In the genomic region with DNA sequence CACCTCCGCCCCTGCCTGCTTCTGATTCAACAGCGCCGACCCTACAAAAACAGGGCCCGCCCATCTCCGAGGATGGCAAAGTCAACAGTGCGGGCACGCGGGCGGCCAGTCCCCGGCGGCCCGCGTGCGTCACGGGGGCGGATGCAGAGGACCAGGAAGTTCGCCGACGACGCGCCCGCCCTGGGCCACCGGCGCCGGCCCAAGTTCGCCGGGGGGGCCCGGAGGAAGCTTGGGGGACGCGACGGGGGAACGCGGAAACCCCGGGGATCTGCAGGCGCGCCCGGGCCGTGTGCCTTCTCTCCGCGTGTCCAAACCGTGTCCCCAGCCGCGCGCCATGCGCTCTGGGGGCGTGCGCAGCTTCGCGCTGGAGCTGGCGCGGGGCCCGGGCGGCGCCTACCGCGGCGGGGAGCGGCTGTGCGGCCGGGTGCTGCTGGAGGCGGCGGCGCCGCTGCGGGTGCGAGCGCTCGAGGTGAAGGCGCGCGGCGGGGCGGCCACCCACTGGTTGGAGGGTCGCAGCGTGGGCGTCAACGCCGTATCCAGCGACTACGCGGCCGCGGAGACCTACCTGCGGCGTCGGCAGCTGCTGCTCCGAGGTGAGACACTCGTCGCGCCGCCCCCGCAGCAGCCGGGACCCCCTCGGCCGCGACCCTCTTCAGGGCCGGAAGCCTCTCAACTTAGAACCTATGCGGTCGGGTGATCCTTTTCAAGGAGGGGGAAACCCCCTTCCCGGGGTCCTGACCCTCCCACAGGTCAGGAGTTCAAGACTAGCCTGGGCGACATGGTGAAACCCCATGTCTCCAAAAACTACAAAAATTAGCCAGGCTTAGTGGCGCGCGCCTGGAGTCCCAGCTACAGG, we compare ENCODE assay signal across 1 cellular context.
A peak's percentile ranks its signal among the peaks of the same experiment; 100 is the strongest.
TF ChIP-seq lines count a peak whose summit lies in the region.

No MANE protein-coding gene starts in this region.

TF ChIP-seq in K562, 482 proteins besides CTCF, POLR2A, EP300 and RAD21 (continued from another document and continues in another):
- TF ChIP-seq, protein P1, sequence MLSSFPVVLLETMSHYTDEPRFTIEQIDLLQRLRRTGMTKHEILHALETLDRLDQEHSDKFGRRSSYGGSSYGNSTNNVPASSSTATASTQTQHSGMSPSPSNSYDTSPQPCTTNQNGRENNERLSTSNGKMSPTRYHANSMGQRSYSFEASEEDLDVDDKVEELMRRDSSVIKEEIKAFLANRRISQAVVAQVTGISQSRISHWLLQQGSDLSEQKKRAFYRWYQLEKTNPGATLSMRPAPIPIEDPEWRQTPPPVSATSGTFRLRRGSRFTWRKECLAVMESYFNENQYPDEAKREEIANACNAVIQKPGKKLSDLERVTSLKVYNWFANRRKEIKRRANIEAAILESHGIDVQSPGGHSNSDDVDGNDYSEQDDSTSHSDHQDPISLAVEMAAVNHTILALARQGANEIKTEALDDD (IDR thresholded peaks at IDR 0.05) = no peak
- TF ChIP-seq, protein P2, sequence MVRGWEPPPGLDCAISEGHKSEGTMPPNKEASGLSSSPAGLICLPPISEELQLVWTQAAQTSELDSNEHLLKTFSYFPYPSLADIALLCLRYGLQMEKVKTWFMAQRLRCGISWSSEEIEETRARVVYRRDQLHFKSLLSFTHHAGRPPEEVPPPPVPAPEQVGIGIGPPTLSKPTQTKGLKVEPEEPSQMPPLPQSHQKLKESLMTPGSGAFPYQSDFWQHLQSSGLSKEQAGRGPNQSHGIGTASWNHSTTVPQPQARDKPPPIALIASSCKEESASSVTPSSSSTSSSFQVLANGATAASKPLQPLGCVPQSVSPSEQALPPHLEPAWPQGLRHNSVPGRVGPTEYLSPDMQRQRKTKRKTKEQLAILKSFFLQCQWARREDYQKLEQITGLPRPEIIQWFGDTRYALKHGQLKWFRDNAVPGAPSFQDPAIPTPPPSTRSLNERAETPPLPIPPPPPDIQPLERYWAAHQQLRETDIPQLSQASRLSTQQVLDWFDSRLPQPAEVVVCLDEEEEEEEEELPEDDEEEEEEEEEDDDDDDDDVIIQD (CRISPR knock-in tag; IDR thresholded peaks at IDR 0.05) = no peak
- TF ChIP-seq HNRNPL (IDR thresholded peaks at IDR 0.05; ENCODE audit: low read depth, low read length) (peak; percentile 96), NFIX (CRISPR knock-in tag; IDR thresholded peaks at IDR 0.05; ENCODE audit: low read depth) (no peak), TAF1 (IDR thresholded peaks at IDR 0.05; ENCODE audit: control insufficient read depth, extremely low read depth, insufficient read depth, low read length, severe bottlenecking) (peak; percentile 61), U2AF2 (optimal IDR thresholded peaks at IDR 0.05; ENCODE audit: low read depth, low read length) (no peak), ZNF175 (CRISPR knock-in tag; IDR thresholded peaks at IDR 0.05; ENCODE audit: low read depth) (no peak), ZSCAN29 (IDR thresholded peaks at IDR 0.05) (no peak; the same call in 1 of the 2 replicates), EGR1 (conservative IDR thresholded peaks at IDR 0.05) (peak; percentile 87), MCM5 (IDR thresholded peaks at IDR 0.05; ENCODE audit: low read depth) (no peak), CREM (IDR thresholded peaks at IDR 0.05; ENCODE audit: low read depth) (peak; percentile 75), SETDB1 (IDR thresholded peaks at IDR 0.05; ENCODE audit: low read length) (no peak), HMG20A (CRISPR knock-in tag; conservative IDR thresholded peaks at IDR 0.05) (no peak), SUPT5H (IDR thresholded peaks at IDR 0.05) (peak; percentile 46; the same call in 1 of the 2 replicates), CHCHD3 (CRISPR knock-in tag; IDR thresholded peaks at IDR 0.05) (peak; percentile 72; the same call in 1 of the 2 replicates), ZBTB8A (IDR thresholded peaks at IDR 0.05; ENCODE audit: partially characterized antibody) (no peak), KLF13 (tag; IDR thresholded peaks at IDR 0.05; ENCODE audit: borderline replicate concordance, low read depth) (peak; percentile 85), TOE1 (IDR thresholded peaks at IDR 0.05; ENCODE audit: borderline replicate concordance) (no peak), TOE1 (CRISPR knock-in tag; IDR thresholded peaks at IDR 0.05; ENCODE audit: borderline replicate concordance, low read depth) (no peak), ZFP1 (CRISPR knock-in tag; IDR thresholded peaks at IDR 0.05) (no peak), HCFC1 (IDR thresholded peaks at IDR 0.05; ENCODE audit: low read depth, low read length) (no peak; the same call in 1 of the 2 replicates), PCBP1 (IDR thresholded peaks at IDR 0.05; ENCODE audit: low read depth, low read length, poor library complexity, severe bottlenecking) (peak; percentile 73), POLR3G (IDR thresholded peaks at IDR 0.05; ENCODE audit: extremely low read depth, insufficient read length, insufficient replicate concordance) (no peak), CREB1 (IDR thresholded peaks at IDR 0.05) (peak; percentile 51), CREB1 (CRISPR knock-in tag; IDR thresholded peaks at IDR 0.05) (peak; percentile 57; the same call in 1 of the 2 replicates), KDM4B (IDR thresholded peaks at IDR 0.05; ENCODE audit: borderline replicate concordance in 2 of 2, low read depth in 1 of 2) (0 out of 4 replicates have a peak, but pooled peaks of 1 of the 2 experiments have one; percentile 63), FOXA3 (CRISPR knock-in tag; conservative IDR thresholded peaks at IDR 0.05 in 1 of 2, IDR thresholded peaks at IDR 0.05 in 1 of 2) (peak; percentile 71 to 86; a peak in 2 of 4 replicates), ZNF184 (CRISPR knock-in tag; IDR thresholded peaks at IDR 0.05) (no peak), HEY1 (CRISPR knock-in tag; IDR thresholded peaks at IDR 0.05; ENCODE audit: borderline replicate concordance) (no peak), NR2F6 (CRISPR knock-in tag; IDR thresholded peaks at IDR 0.05) (no peak), KDM5B (IDR thresholded peaks at IDR 0.05; ENCODE audit: insufficient replicate concordance, low read depth, low read length) (peak; percentile 75), CBX1 (IDR thresholded peaks at IDR 0.05; ENCODE audit: low read depth) (peak; percentile 83; the same call in 1 of the 2 replicates), PURB (CRISPR knock-in tag; IDR thresholded peaks at IDR 0.05; ENCODE audit: low read depth) (no peak), ZNF217 (CRISPR knock-in tag; IDR thresholded peaks at IDR 0.05) (no peak), SMARCB1 (IDR thresholded peaks at IDR 0.05; ENCODE audit: insufficient read length, low read depth) (no peak), NEUROD1 (IDR thresholded peaks at IDR 0.05; ENCODE audit: borderline replicate concordance, low read depth, low read length, partially characterized antibody) (peak; percentile 59), ZNF583 (CRISPR knock-in tag; IDR thresholded peaks at IDR 0.05) (no peak), MEIS2 (IDR thresholded peaks at IDR 0.05; ENCODE audit: partially characterized antibody) (no peak), TGIF2 (CRISPR knock-in tag; IDR thresholded peaks at IDR 0.05) (no peak), TAF7 (tag; IDR thresholded peaks at IDR 0.05) (peak; percentile 18; the same call in 1 of the 2 replicates), EWSR1 (IDR thresholded peaks at IDR 0.05; ENCODE audit: borderline replicate concordance, low read depth, partially characterized antibody) (no peak), HNRNPK (IDR thresholded peaks at IDR 0.05; ENCODE audit: low read depth, low read length, poor library complexity, severe bottlenecking) (peak; percentile 38)
- TF ChIP-seq, protein P3, sequence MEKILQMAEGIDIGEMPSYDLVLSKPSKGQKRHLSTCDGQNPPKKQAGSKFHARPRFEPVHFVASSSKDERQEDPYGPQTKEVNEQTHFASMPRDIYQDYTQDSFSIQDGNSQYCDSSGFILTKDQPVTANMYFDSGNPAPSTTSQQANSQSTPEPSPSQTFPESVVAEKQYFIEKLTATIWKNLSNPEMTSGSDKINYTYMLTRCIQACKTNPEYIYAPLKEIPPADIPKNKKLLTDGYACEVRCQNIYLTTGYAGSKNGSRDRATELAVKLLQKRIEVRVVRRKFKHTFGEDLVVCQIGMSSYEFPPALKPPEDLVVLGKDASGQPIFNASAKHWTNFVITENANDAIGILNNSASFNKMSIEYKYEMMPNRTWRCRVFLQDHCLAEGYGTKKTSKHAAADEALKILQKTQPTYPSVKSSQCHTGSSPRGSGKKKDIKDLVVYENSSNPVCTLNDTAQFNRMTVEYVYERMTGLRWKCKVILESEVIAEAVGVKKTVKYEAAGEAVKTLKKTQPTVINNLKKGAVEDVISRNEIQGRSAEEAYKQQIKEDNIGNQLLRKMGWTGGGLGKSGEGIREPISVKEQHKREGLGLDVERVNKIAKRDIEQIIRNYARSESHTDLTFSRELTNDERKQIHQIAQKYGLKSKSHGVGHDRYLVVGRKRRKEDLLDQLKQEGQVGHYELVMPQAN (IDR thresholded peaks at IDR 0.05; ENCODE audit: borderline replicate concordance) = no peak; the same call in 1 of the 2 replicates
- TF ChIP-seq, protein P4, sequence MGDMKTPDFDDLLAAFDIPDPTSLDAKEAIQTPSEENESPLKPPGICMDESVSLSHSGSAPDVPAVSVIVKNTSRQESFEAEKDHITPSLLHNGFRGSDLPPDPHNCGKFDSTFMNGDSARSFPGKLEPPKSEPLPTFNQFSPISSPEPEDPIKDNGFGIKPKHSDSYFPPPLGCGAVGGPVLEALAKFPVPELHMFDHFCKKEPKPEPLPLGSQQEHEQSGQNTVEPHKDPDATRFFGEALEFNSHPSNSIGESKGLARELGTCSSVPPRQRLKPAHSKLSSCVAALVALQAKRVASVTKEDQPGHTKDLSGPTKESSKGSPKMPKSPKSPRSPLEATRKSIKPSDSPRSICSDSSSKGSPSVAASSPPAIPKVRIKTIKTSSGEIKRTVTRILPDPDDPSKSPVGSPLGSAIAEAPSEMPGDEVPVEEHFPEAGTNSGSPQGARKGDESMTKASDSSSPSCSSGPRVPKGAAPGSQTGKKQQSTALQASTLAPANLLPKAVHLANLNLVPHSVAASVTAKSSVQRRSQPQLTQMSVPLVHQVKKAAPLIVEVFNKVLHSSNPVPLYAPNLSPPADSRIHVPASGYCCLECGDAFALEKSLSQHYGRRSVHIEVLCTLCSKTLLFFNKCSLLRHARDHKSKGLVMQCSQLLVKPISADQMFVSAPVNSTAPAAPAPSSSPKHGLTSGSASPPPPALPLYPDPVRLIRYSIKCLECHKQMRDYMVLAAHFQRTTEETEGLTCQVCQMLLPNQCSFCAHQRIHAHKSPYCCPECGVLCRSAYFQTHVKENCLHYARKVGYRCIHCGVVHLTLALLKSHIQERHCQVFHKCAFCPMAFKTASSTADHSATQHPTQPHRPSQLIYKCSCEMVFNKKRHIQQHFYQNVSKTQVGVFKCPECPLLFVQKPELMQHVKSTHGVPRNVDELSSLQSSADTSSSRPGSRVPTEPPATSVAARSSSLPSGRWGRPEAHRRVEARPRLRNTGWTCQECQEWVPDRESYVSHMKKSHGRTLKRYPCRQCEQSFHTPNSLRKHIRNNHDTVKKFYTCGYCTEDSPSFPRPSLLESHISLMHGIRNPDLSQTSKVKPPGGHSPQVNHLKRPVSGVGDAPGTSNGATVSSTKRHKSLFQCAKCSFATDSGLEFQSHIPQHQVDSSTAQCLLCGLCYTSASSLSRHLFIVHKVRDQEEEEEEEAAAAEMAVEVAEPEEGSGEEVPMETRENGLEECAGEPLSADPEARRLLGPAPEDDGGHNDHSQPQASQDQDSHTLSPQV (IDR thresholded peaks at IDR 0.05) = peak; percentile 88
- TF ChIP-seq, protein P5, sequence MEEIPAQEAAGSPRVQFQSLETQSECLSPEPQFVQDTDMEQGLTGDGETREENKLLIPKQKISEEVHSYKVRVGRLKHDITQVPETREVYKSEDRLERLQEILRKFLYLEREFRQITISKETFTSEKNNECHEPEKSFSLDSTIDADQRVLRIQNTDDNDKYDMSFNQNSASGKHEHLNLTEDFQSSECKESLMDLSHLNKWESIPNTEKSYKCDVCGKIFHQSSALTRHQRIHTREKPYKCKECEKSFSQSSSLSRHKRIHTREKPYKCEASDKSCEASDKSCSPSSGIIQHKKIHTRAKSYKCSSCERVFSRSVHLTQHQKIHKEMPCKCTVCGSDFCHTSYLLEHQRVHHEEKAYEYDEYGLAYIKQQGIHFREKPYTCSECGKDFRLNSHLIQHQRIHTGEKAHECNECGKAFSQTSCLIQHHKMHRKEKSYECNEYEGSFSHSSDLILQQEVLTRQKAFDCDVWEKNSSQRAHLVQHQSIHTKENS (CRISPR knock-in tag; IDR thresholded peaks at IDR 0.05) = no peak
- TF ChIP-seq, protein P6, sequence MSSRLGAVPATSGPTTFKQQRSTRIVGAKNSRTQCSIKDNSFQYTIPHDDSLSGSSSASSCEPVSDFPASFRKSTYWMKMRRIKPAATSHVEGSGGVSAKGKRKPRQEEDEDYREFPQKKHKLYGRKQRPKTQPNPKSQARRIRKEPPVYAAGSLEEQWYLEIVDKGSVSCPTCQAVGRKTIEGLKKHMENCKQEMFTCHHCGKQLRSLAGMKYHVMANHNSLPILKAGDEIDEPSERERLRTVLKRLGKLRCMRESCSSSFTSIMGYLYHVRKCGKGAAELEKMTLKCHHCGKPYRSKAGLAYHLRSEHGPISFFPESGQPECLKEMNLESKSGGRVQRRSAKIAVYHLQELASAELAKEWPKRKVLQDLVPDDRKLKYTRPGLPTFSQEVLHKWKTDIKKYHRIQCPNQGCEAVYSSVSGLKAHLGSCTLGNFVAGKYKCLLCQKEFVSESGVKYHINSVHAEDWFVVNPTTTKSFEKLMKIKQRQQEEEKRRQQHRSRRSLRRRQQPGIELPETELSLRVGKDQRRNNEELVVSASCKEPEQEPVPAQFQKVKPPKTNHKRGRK (tag; IDR thresholded peaks at IDR 0.05) = no peak
- TF ChIP-seq, protein P7, sequence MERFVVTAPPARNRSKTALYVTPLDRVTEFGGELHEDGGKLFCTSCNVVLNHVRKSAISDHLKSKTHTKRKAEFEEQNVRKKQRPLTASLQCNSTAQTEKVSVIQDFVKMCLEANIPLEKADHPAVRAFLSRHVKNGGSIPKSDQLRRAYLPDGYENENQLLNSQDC (CRISPR knock-in tag; IDR thresholded peaks at IDR 0.05) = no peak
- TF ChIP-seq, protein P8, sequence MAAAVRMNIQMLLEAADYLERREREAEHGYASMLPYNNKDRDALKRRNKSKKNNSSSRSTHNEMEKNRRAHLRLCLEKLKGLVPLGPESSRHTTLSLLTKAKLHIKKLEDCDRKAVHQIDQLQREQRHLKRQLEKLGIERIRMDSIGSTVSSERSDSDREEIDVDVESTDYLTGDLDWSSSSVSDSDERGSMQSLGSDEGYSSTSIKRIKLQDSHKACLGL (CRISPR knock-in tag; IDR thresholded peaks at IDR 0.05; ENCODE audit: borderline replicate concordance, poor library complexity, severe bottlenecking) = no peak
- TF ChIP-seq, protein P9, sequence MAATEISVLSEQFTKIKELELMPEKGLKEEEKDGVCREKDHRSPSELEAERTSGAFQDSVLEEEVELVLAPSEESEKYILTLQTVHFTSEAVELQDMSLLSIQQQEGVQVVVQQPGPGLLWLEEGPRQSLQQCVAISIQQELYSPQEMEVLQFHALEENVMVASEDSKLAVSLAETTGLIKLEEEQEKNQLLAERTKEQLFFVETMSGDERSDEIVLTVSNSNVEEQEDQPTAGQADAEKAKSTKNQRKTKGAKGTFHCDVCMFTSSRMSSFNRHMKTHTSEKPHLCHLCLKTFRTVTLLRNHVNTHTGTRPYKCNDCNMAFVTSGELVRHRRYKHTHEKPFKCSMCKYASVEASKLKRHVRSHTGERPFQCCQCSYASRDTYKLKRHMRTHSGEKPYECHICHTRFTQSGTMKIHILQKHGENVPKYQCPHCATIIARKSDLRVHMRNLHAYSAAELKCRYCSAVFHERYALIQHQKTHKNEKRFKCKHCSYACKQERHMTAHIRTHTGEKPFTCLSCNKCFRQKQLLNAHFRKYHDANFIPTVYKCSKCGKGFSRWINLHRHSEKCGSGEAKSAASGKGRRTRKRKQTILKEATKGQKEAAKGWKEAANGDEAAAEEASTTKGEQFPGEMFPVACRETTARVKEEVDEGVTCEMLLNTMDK (IDR thresholded peaks at IDR 0.05; ENCODE audit: borderline replicate concordance, insufficient read depth, low read depth, low read length, poor library complexity, severe bottlenecking) = no peak
